In genomic region chr14:68559949-68560348, GRCh38 we compare ENCODE assay signal across 1 cellular context.
TF ChIP-seq lines count a peak whose summit lies in the region.

No MANE protein-coding gene starts in this region.

TF ChIP-seq in GM23338, 12 proteins besides CTCF, POLR2A, EP300 and RAD21 (continued from another document):
- TF ChIP-seq REST (IDR thresholded peaks at IDR 0.05; ENCODE audit: unreplicated experiment): no peak
- no peak for TF ChIP-seq STAT1 (IDR thresholded peaks at IDR 0.05; ENCODE audit: unreplicated experiment)
- no peak for TF ChIP-seq ZNF462 (CRISPR knock-in tag; IDR thresholded peaks at IDR 0.05)
- TF ChIP-seq JUNB (IDR thresholded peaks at IDR 0.05; ENCODE audit: unreplicated experiment): no peak
- no peak for TF ChIP-seq ETS1 (IDR thresholded peaks at IDR 0.05)
- no peak for TF ChIP-seq POLR2AphosphoS5 (IDR thresholded peaks at IDR 0.05; ENCODE audit: low read depth)
TF ChIP-seq in GM23338: peak in this region for 0.
